27 cellular contexts compared by ENCODE assay signal in the genomic region with DNA sequence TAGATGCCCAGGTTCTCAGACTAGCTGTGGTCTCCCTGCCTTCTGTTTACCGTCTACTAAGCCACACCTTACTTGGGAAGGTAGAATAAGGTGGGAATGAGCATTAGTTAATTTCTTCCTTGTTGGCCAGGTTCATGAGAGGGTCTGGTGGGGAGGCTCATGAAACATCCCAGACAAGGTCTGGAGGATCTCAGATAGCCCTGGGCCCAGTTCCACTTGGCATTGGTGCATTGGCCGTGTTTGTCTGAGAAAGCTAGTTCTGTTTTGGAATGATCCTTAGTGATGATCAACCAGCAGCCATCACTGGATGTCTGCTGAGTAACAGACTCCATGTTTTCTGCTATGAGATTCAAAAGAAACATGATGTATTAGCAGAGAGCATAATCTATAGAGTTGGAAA.
"Had no signal": no experiment of that assay in that cellular context is flagged by ENCODE, and none has a peak within 500 bp of the region (broad histone marks: within the 10 kb centered on the region; RNA-seq: fewer than 3 reads in every experiment).

No MANE protein-coding gene starts in this region.

- H3K36me3 Mint-ChIP-seq: naive B cell; natural killer cell; stimulated activated memory B cell treated with anti-CD40 and anti-IgM and Interleukin-4, amounts not matched to agents 10 μg/mL and 1 μg/mL and 100 μg/mL, for 72 hours had no signal

- H3K9me3 ChIP-seq: neutrophil, pancreas, psoas muscle, right lobe of liver, spleen, suprapubic skin, testis, tibial artery, transverse colon, upper lobe of right lung had no signal

- H3K27me3 Mint-ChIP-seq: stimulated activated naive CD8-positive, alpha-beta T cell treated with anti-CD3 and anti-CD28 coated beads, Interleukin-15, amount 100 ng/mL, for 72 hours; type B pancreatic cell had no signal

- H3K36me3 ChIP-seq: neutrophil, pancreas, right lobe of liver, spleen, suprapubic skin, tibial artery, transverse colon, upper lobe of right lung had no signal

- H3K27ac ChIP-seq: neutrophil, pancreas, psoas muscle, right lobe of liver, skin epidermis, spleen, suprapubic skin, testis, tibial artery, upper lobe of right lung had no signal

- H3K27me3 ChIP-seq: neutrophil, pancreas, right lobe of liver, spleen, suprapubic skin, testis, tibial artery, transverse colon, upper lobe of right lung had no signal

- DNase-seq: naive B cell; natural killer cell; nephron progenitor cell; pancreas; psoas muscle; right cardiac atrium; right lobe of liver; spleen; stimulated activated CD4-positive, alpha-beta T cell treated with anti-CD3 and anti-CD28 coated beads, Interleukin-12 subunit alpha, Interleukin-12 subunit beta, amount 100 ng/mL, for 4 hours; stimulated activated CD4-positive, alpha-beta T cell treated with anti-CD3 and anti-CD28 coated beads, Interleukin-1b, Interleukin-23, amount 100 ng/mL, for 48 hours; stimulated activated CD4-positive, alpha-beta T cell treated with anti-CD3 and anti-CD28 coated beads, Interleukin-4, amount 100 ng/mL, for 1 hour; stimulated activated CD4-positive, alpha-beta T cell treated with anti-CD3 and anti-CD28 coated beads, Interleukin-4, amount 100 ng/mL, for 4 hours; stimulated activated CD8-positive, alpha-beta memory T cell treated with anti-CD3 and anti-CD28 coated beads, Interleukin-4, amount 100 ng/mL, for 48 hours; stimulated activated naive CD4-positive, alpha-beta T cell; stimulated activated naive CD8-positive, alpha-beta T cell treated with anti-CD3 and anti-CD28 coated beads, Interleukin-15, amount 100 ng/mL, for 72 hours; stimulated activated naive CD8-positive, alpha-beta T cell treated with anti-CD3 and anti-CD28 coated beads, Interleukin-15, Interleukin-2, amounts not matched to agents 100 U/mL and 50 U/mL, for 24 hours; testis; tibial artery; transverse colon; upper lobe of right lung had no signal

- ATAC-seq: pancreas; psoas muscle; right lobe of liver; stimulated activated memory B cell treated with anti-CD40 and anti-IgM and Interleukin-4, amounts not matched to agents 10 μg/mL and 1 μg/mL and 100 μg/mL, for 72 hours; stimulated activated naive CD8-positive, alpha-beta T cell treated with anti-CD3 and anti-CD28 coated beads, Interleukin-15, amount 100 ng/mL, for 72 hours; stimulated activated naive CD8-positive, alpha-beta T cell treated with anti-CD3 and anti-CD28 coated beads, Interleukin-15, Interleukin-2, amounts not matched to agents 100 U/mL and 50 U/mL, for 24 hours; upper lobe of right lung had no signal

- H3K4me3 ChIP-seq: pancreas, psoas muscle, right lobe of liver, skin epidermis, smooth muscle cell, spleen, suprapubic skin, testis, tibial artery, transverse colon, upper lobe of right lung had no signal

- H3K4me1 ChIP-seq: pancreas, right lobe of liver, spleen, suprapubic skin, testis, transverse colon, upper lobe of right lung had no signal

- H3K27ac Mint-ChIP-seq: naive B cell; natural killer cell; nephron progenitor cell; stimulated activated memory B cell treated with anti-CD40 and anti-IgM and Interleukin-4, amounts not matched to agents 10 μg/mL and 1 μg/mL and 100 μg/mL, for 72 hours; type B pancreatic cell had no signal

- H3K4me3 Mint-ChIP-seq: naive B cell; natural killer cell; nephron progenitor cell; neural crest cell; stimulated activated memory B cell treated with anti-CD40 and anti-IgM and Interleukin-4, amounts not matched to agents 10 μg/mL and 1 μg/mL and 100 μg/mL, for 72 hours; stimulated activated naive CD8-positive, alpha-beta T cell treated with anti-CD3 and anti-CD28 coated beads, Interleukin-15, amount 100 ng/mL, for 72 hours; type B pancreatic cell had no signal

- H3K4me1 Mint-ChIP-seq: naive B cell; natural killer cell; neural crest cell; stimulated activated memory B cell treated with anti-CD40 and anti-IgM and Interleukin-4, amounts not matched to agents 10 μg/mL and 1 μg/mL and 100 μg/mL, for 72 hours; stimulated activated naive CD8-positive, alpha-beta T cell treated with anti-CD3 and anti-CD28 coated beads, Interleukin-15, amount 100 ng/mL, for 72 hours had no signal

- H3K9me3 Mint-ChIP-seq: natural killer cell, nephron progenitor cell, neural crest cell had no signal
